Comparison of ENCODE assay signal across 8 cellular contexts in the genomic region with DNA sequence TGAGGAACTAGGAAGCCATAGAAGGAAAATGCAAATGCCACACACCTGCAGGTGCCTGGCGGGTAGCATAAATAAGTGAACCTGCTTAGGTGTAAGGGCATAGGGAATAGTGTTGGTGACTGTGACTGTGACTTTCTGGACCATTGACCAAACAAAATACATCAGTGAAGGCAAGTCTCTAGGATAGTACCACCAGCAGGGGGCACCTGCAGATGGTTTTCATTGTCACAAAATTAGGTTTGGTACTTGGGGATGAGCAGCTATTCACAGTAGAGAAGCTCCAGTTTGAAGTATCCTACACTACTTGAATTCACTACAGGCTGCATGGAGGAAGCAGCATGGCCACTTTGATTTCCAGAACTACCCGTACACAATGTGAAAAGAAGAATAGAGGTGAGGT. TPM values are rescaled to one million over a fixed set of nuclear protein-coding genes. Genes with fewer than 3 reads are reported as not detected.
A peak's percentile ranks its signal among the peaks of the same experiment; 100 is the strongest.
DNase-seq lines count a peak whose midpoint lies in the region; ATAC-seq, FAIRE-seq and TF ChIP-seq lines count a peak whose summit lies in the region.
"Not testable (repeated sequence)": the region's sequence is repeated elsewhere in the genome, so short reads cannot be mapped to it uniquely, and the experiment has no call there.

No MANE protein-coding gene starts in this region.

- not testable (repeated sequence) for H3K9me3 ChIP-seq in DND-41 (ENCODE audit: insufficient read depth, low read length, severe bottlenecking); HCT116 (ENCODE audit: control insufficient read depth in 1 of 2, insufficient read depth in 1 of 2, low read depth in 1 of 2, low read length in 2 of 2); gastroesophageal sphincter; left lung; aorta (ENCODE audit: control insufficient read depth, low read length)

- H3K4me2 ChIP-seq in DND-41 (ENCODE audit: insufficient read depth, low read length); HCT116 (ENCODE audit: low read length): not testable (repeated sequence)

- RAD21 ChIA-PET in HCT116 (lab: Charles Lee; ENCODE audit: low non-redundant PET in 1 of 2, low total read pairs in 2 of 2, uncharacterized antibody in 2 of 2, unreplicated experiment in 2 of 2) = not testable (repeated sequence)

- H3K27me3 ChIP-seq in DND-41 (ENCODE audit: insufficient read depth, low read length, poor library complexity); HCT116 (ENCODE audit: insufficient read depth, low read length); gastroesophageal sphincter; left lung; aorta (ENCODE audit: control insufficient read depth in 1 of 2, insufficient read depth in 2 of 2, low read length in 1 of 2): not testable (repeated sequence)

- no CpG with 5 or more reads among the region's 2 CpGs for WGBS in gastroesophageal sphincter (ENCODE audit: low coverage in 1 of 2), 2 donors
- WGBS in aorta, 2 donors = no CpG with 5 or more reads among the region's 2 CpGs

- not testable (repeated sequence) for TF ChIP-seq CTCF in DND-41 (IDR thresholded peaks at IDR 0.05; ENCODE audit: borderline replicate concordance, extremely low read depth, low read length, poor library complexity, severe bottlenecking); HCT116 (IDR thresholded peaks at IDR 0.05 in 2 of 3, conservative IDR thresholded peaks at IDR 0.05 in 1 of 3; ENCODE audit: borderline replicate concordance in 1 of 3, insufficient read depth in 1 of 3, low read depth in 2 of 3, low read length in 2 of 3); gastroesophageal sphincter (IDR thresholded peaks at IDR 0.05); left lung (IDR thresholded peaks at IDR 0.05); omental fat pad (IDR thresholded peaks at IDR 0.05)

- BruUV-seq in HCT116 (replicated peaks; lab: Mats Ljungman, UMichigan) = not testable (repeated sequence)

- not testable (repeated sequence) for DNase-seq in DND-41; HCT116 (ENCODE audit: low read depth, low spot score); activated naive CD4-positive, alpha-beta T cell treated with anti-CD3 and anti-CD28 coated beads, Interleukin-2, amount 50 U/mL, for 72 hours (ENCODE audit: low spot score in 2 of 2); left lung; omental fat pad (ENCODE audit: low spot score); aorta

- not testable (repeated sequence) for H3K4me1 ChIP-seq in DND-41 (ENCODE audit: insufficient read depth, low read length); HCT116 (ENCODE audit: control insufficient read depth in 1 of 2, insufficient read depth in 2 of 2, low read length in 2 of 2); gastroesophageal sphincter; left lung; aorta (ENCODE audit: control insufficient read depth in 1 of 2, insufficient read depth in 2 of 2, low read length in 2 of 2)

- H4K20me1 ChIP-seq in DND-41 (ENCODE audit: insufficient read depth, low read length); HCT116 (ENCODE audit: insufficient read depth): not testable (repeated sequence)

- not testable (repeated sequence) for H3K27ac ChIP-seq in DND-41 (ENCODE audit: low read length); HCT116 (ENCODE audit: low read depth, low read length); gastroesophageal sphincter; left lung; aorta (ENCODE audit: low read depth in 1 of 2, low read length in 2 of 2)

- CTCF ChIA-PET in HCT116 (lab: Charles Lee) = not testable (repeated sequence)

- not testable (repeated sequence) for H3K4me3 ChIP-seq in DND-41 (ENCODE audit: low read depth in 1 of 2, low read length in 2 of 2); HCT116 (replicated peaks in 1 of 2; ENCODE audit: low read depth in 1 of 2, low read length in 2 of 2); gastroesophageal sphincter; left lung; aorta (ENCODE audit: low read length in 2 of 2)

- not testable (repeated sequence) for TF ChIP-seq POLR2A in HCT116 (IDR thresholded peaks at IDR 0.05; ENCODE audit: borderline replicate concordance, extremely low read depth, insufficient read depth, insufficient read length); gastroesophageal sphincter (IDR thresholded peaks at IDR 0.05)

- H3K27ac Mint-ChIP-seq in activated naive CD4-positive, alpha-beta T cell treated with anti-CD3 and anti-CD28 coated beads, Interleukin-2, amount 50 U/mL, for 72 hours = not testable (repeated sequence)

- FAIRE-seq in TTC549 (lab: Jason Lieb, UNC) = peak; percentile 32

- ATAC-seq in DND-41 (ENCODE audit: insufficient read depth, low read depth) = peak; percentile 55; the same call in 2 of the 3 replicates
- peak; percentile 82 for ATAC-seq in HCT116
- peak; percentile 44 to 59 for ATAC-seq in activated naive CD4-positive, alpha-beta T cell treated with anti-CD3 and anti-CD28 coated beads, Interleukin-2, amount 50 U/mL, for 72 hours
- ATAC-seq in gastroesophageal sphincter = peak; percentile 67
- ATAC-seq in left lung = peak; percentile 92
- ATAC-seq in omental fat pad (ENCODE audit: low FRiP score) = peak; percentile 72
- peak; percentile 75 for ATAC-seq in aorta (ENCODE audit: low FRiP score)

- not testable (repeated sequence) for H2AFZ ChIP-seq in DND-41 (ENCODE audit: low read depth, low read length); HCT116 (ENCODE audit: low read depth, low read length, poor library complexity, severe bottlenecking)

- intact Hi-C loops in HCT116 (cut with micrococcal nuclease); left lung (cut with DNase I); aorta (cut with DNase I): not testable (repeated sequence)

- not testable (repeated sequence) for H3K9me2 ChIP-seq in HCT116 (ENCODE audit: insufficient read depth)

- TF ChIP-seq RAD21 in HCT116 (IDR thresholded peaks at IDR 0.05; ENCODE audit: low read depth) = not testable (repeated sequence)

- TF ChIP-seq EP300 in gastroesophageal sphincter (IDR thresholded peaks at IDR 0.05) = not testable (repeated sequence)

- not testable (repeated sequence) for H3K9ac ChIP-seq in DND-41 (ENCODE audit: low read depth, low read length); HCT116 (ENCODE audit: low read length)

- not testable (repeated sequence) for H3K9me3 Mint-ChIP-seq in activated naive CD4-positive, alpha-beta T cell treated with anti-CD3 and anti-CD28 coated beads, Interleukin-2, amount 50 U/mL, for 72 hours

- not testable (repeated sequence) for H3K36me3 Mint-ChIP-seq in activated naive CD4-positive, alpha-beta T cell treated with anti-CD3 and anti-CD28 coated beads, Interleukin-2, amount 50 U/mL, for 72 hours

- H3K36me3 ChIP-seq in DND-41 (ENCODE audit: insufficient read depth, low read length); HCT116 (ENCODE audit: control insufficient read depth in 1 of 2, insufficient read depth in 2 of 2, low read length in 2 of 2); gastroesophageal sphincter; left lung; aorta (ENCODE audit: control insufficient read depth in 1 of 2, insufficient read depth in 2 of 2, low read length in 1 of 2): not testable (repeated sequence)

- POLR2A ChIA-PET in HCT116 (lab: Charles Lee) = not testable (repeated sequence)

- H3K79me2 ChIP-seq in DND-41 (ENCODE audit: insufficient read depth, low read length); HCT116 (ENCODE audit: insufficient read depth, low read length): not testable (repeated sequence)

RNA-seq across cellular contexts. Expression of a gene that starts 19.2 kb away (rescaled TPM):
- total RNA-seq in HCT116 (2021; ENCODE audit: unreplicated experiment) (16.3 TPM), gastroesophageal sphincter (100 to 1,000 TPM; 170 to 293 (median 218) TPM), left lung (100 to 1,000 TPM; 132 to 139 TPM), omental fat pad (10 to 100 TPM; 54.1 to 83.5 (median 59.1) TPM), aorta (100 to 1,000 TPM; 168 to 339 TPM)
- 8.3 and 8.7 TPM in 2 replicates for polyA plus RNA-seq in HCT116 (2012)
- total RNA-seq in activated naive CD4-positive, alpha-beta T cell treated with anti-CD3 and anti-CD28 coated beads, Interleukin-2, amount 50 U/mL, for 72 hours = 10 to 100 TPM; 26.5 to 33.8 TPM
- 100 to 1,000 TPM in 1 of 2 donors, 10 to 100 TPM in 1; 70.7 to 107 TPM for polyA plus RNA-seq in aorta
